24 cellular contexts compared by ENCODE assay signal in the genomic region with DNA sequence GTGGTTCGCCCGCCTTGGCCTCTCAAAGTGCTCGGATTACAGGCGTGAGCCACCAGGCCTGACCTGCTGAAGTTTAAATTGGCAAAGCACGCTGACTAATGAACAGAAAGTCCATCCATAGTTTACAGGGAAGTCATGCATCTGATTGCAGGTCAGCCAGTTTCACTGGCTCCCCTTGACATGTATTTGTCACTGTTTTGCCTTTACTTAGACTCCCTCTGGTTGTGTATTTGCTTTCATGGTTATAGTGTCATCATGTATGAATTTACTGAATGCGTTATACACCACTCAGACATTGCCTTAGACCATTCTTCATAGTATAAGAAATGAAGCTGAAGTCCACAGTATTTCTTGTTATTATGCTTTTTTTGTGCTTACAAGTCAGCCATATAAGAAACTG. TPM values are rescaled to one million over a fixed set of nuclear protein-coding genes. Genes with fewer than 3 reads are reported as not detected.
A peak's percentile ranks its signal among the peaks of the same experiment; 100 is the strongest.
DNase-seq lines count a peak whose midpoint lies in the region; ATAC-seq, FAIRE-seq and TF ChIP-seq lines count a peak whose summit lies in the region.
"Had no signal": no experiment of that assay in that cellular context is flagged by ENCODE, and none has a peak within 500 bp of the region (broad histone marks: within the 10 kb centered on the region; RNA-seq: fewer than 3 reads in every experiment).

No MANE protein-coding gene starts in this region.

- CTCF ChIA-PET in IMR-90 (lab: Yijun Ruan, JAX), result no interaction called here
- CTCF ChIA-PET in CD4-positive, alpha-beta T cell (lab: Charles Lee), result no interaction called here

- POLR2A ChIA-PET in IMR-90 (lab: Charles Lee; ENCODE audit: unreplicated experiment), result no interaction called here
- POLR2A ChIA-PET in CD4-positive, alpha-beta T cell (lab: Charles Lee), result no interaction called here

- H3K27ac ChIP-seq in IMR-90 (ENCODE audit: insufficient read depth, low read length) (no peak overlapping the region), trophoblast cell (ENCODE audit: low read depth, low read length) (no peak overlapping the region), right atrium auricular region (no peak overlapping the region)
- no peak overlapping the region for H3K27ac ChIP-seq in CD4-positive, alpha-beta T cell (ENCODE audit: low read depth, low read length)
- H3K27ac ChIP-seq: HL-60, Peyer's patch, SJSA1 had no signal

- H3K4me1 Mint-ChIP-seq in activated T-helper 17 cell treated with anti-CD3 and anti-CD28 coated beads, Interleukin-2, amount 50 U/mL, for 72 hours, result no peaks in the 10 kb centered on the region
- no peaks in the 10 kb centered on the region for H3K4me1 Mint-ChIP-seq in CD4-positive, alpha-beta T cell (ENCODE audit: low read depth)
- H3K4me1 Mint-ChIP-seq: CD8-positive, alpha-beta memory T cell had no signal

- no peak overlapping the region for H3K9ac ChIP-seq in IMR-90 (ENCODE audit: low read depth, low read length)
- H3K9ac ChIP-seq in trophoblast cell (ENCODE audit: low read length), result no peak overlapping the region

- H3K4me3 ChIP-seq in IMR-90 (ENCODE audit: insufficient read depth, low read depth, low read length) (no peak overlapping the region), bronchial epithelial cell (ENCODE audit: low read depth, low read length) (no peak overlapping the region), trophoblast cell (ENCODE audit: low read depth, low read length) (no peak overlapping the region), right atrium auricular region (no peak overlapping the region)
- H3K4me3 ChIP-seq: Peyer's patch, SJSA1 had no signal

- intact Hi-C loops in IMR-90 (cut with micrococcal nuclease), result no loop called here
- intact Hi-C loops in CD4-positive, alpha-beta T cell (cut with DNase I, micrococcal nuclease), result no loop called here

- BruUV-seq in IMR-90 (replicated peaks; lab: Mats Ljungman, UMichigan), result no TSS peak

- H3K79me2 ChIP-seq in trophoblast cell (ENCODE audit: control insufficient read depth, insufficient read depth, low read length, poor library complexity), result no peaks in the 10 kb centered on the region

- H2BK15ac ChIP-seq in IMR-90 (ENCODE audit: low read depth, low read length), result no peak overlapping the region

- dilution Hi-C loops in IMR-90 (cut with HindIII; ENCODE audit: low sequenced_read_pairs, unreplicated experiment), result no loop called here

- no peaks in the 10 kb centered on the region for H3K36me3 Mint-ChIP-seq in activated T-helper 17 cell treated with anti-CD3 and anti-CD28 coated beads, Interleukin-2, amount 50 U/mL, for 72 hours (ENCODE audit: low read depth)
- no peaks in the 10 kb centered on the region for H3K36me3 Mint-ChIP-seq in CD4-positive, alpha-beta T cell (ENCODE audit: low read depth)
- H3K36me3 Mint-ChIP-seq: CD8-positive, alpha-beta memory T cell had no signal

- TF ChIP-seq POLR2A in IMR-90 (IDR thresholded peaks at IDR 0.05; ENCODE audit: low read depth, low read length), result no peak

- H3K23ac ChIP-seq in IMR-90 (ENCODE audit: low read depth, low read length) (no peak overlapping the region), trophoblast cell (ENCODE audit: low read length) (no peak overlapping the region)

- H3K9me3 Mint-ChIP-seq in activated T-helper 17 cell treated with anti-CD3 and anti-CD28 coated beads, Interleukin-2, amount 50 U/mL, for 72 hours, result no peaks in the 10 kb centered on the region
- no peaks in the 10 kb centered on the region for H3K9me3 Mint-ChIP-seq in CD4-positive, alpha-beta T cell

- H3K27me3 Mint-ChIP-seq in activated T-helper 17 cell treated with anti-CD3 and anti-CD28 coated beads, Interleukin-2, amount 50 U/mL, for 72 hours, result no peaks in the 10 kb centered on the region
- no peaks in the 10 kb centered on the region for H3K27me3 Mint-ChIP-seq in CD4-positive, alpha-beta T cell

- H2AK9ac ChIP-seq in IMR-90 (replicated peaks; ENCODE audit: low read depth, low read length, poor library complexity), result no peak overlapping the region

- H2BK12ac ChIP-seq in trophoblast cell (ENCODE audit: low read length), result no peak overlapping the region

- no peak overlapping the region for H4K12ac ChIP-seq in trophoblast cell (ENCODE audit: low read depth, low read length)

- H3K27me3 ChIP-seq in IMR-90 (ENCODE audit: control insufficient read depth, insufficient read depth, low read length) (no peaks in the 10 kb centered on the region), bronchial epithelial cell (ENCODE audit: control insufficient read depth, insufficient read depth, low read length) (no peaks in the 10 kb centered on the region), trophoblast cell (ENCODE audit: insufficient read depth, low read length) (no peaks in the 10 kb centered on the region), right atrium auricular region (no peaks in the 10 kb centered on the region)
- no peaks in the 10 kb centered on the region for H3K27me3 ChIP-seq in CD4-positive, alpha-beta T cell (ENCODE audit: control insufficient read depth, insufficient read depth, low read length)
- H3K27me3 ChIP-seq: Peyer's patch, SJSA1 had no signal

- no peak overlapping the region for H3K56ac ChIP-seq in IMR-90 (ENCODE audit: extremely low read depth, insufficient read depth, low read length)

- no peak for FAIRE-seq in bronchial epithelial cell (lab: Jason Lieb, UNC)
- FAIRE-seq: H54, HepG2 had no signal

- no peak overlapping the region for H4K5ac ChIP-seq in IMR-90 (ENCODE audit: low read depth, low read length)

- no peak overlapping the region for H2BK20ac ChIP-seq in IMR-90 (ENCODE audit: low read depth, low read length)

- TF ChIP-seq CTCF in IMR-90 (conservative IDR thresholded peaks at IDR 0.05; ENCODE audit: low read depth, low read length), result no peak
- no peak for TF ChIP-seq CTCF in bronchial epithelial cell (IDR thresholded peaks at IDR 0.05; ENCODE audit: insufficient read depth, low read length, severe bottlenecking)
- TF ChIP-seq CTCF in right atrium auricular region (IDR thresholded peaks at IDR 0.05), result no peak
- no peak for TF ChIP-seq CTCF in CD4-positive, alpha-beta T cell (IDR thresholded peaks at IDR 0.05)

- H2BK120ac ChIP-seq in IMR-90 (ENCODE audit: low read depth, low read length) (no peak overlapping the region), trophoblast cell (ENCODE audit: insufficient read depth, low read length, poor library complexity) (no peak overlapping the region)

- H2AK5ac ChIP-seq in IMR-90 (ENCODE audit: low read depth, low read length) (no peak overlapping the region), trophoblast cell (ENCODE audit: low read length) (no peak overlapping the region)

- DNase-seq in IMR-90 (peak; percentile 13), bronchial epithelial cell (ENCODE audit: low read depth) (peak; percentile 19), trophoblast cell (peak; percentile 90 to 94), right atrium auricular region (ENCODE audit: low spot score) (no peak)
- DNase-seq in stimulated activated CD4-positive, alpha-beta T cell treated with anti-CD3 and anti-CD28 coated beads, Interleukin-4, amount 100 ng/mL, for 24 hours, result no peak
- DNase-seq in CD4-positive, alpha-beta T cell, result no peak
- DNase-seq: ACHN; AML-193; C1 segment of cervical spinal cord; Calu3; CD8-positive, alpha-beta memory T cell; GDM1; KBM-7; NCI-H1105 treated with DMSO at 0.1 percent for 48 hours; NCI-H2029 treated with DMSO at 0.1 percent for 48 hours; NCI-H226; NCI-H510A treated with DMSO at 0.1 percent for 48 hours; NCI-H748 treated with DMSO at 0.1 percent for 48 hours; Peyer's patch had no signal

- peak; percentile 57 for ATAC-seq in IMR-90 (ENCODE audit: low read depth)
- ATAC-seq in activated T-helper 17 cell treated with anti-CD3 and anti-CD28 coated beads, Interleukin-2, amount 50 U/mL, for 72 hours (replicated peaks), result no peak
- no peak for ATAC-seq in CD4-positive, alpha-beta T cell (ENCODE audit: poor library complexity)
- ATAC-seq: HepG2 had no signal

- no peak overlapping the region for H4K8ac ChIP-seq in IMR-90 (ENCODE audit: low read depth in 2 of 2, low read length in 2 of 2)
- H4K8ac ChIP-seq in trophoblast cell (ENCODE audit: low read depth, low read length), result no peak overlapping the region

- H3K9me3 ChIP-seq in IMR-90 (ENCODE audit: control insufficient read depth, insufficient read depth, low read length), result no peaks in the 10 kb centered on the region
- no peaks in the 10 kb centered on the region for H3K9me3 ChIP-seq in trophoblast cell (ENCODE audit: insufficient read depth, low read depth, low read length)
- peaks cover 0 to 8% of the 10 kb centered on the region in 2 donors for H3K9me3 ChIP-seq in right atrium auricular region
- H3K9me3 ChIP-seq in CD4-positive, alpha-beta T cell (ENCODE audit: control insufficient read depth, low read length), result no peaks in the 10 kb centered on the region
- H3K9me3 ChIP-seq: Peyer's patch had no signal

- in situ Hi-C loops in IMR-90 (cut with MboI; ENCODE audit: low sequenced_read_pairs), result no loop called here

- H3K36me3 ChIP-seq in IMR-90 (ENCODE audit: control insufficient read depth, insufficient read depth, low read length), result no peaks in the 10 kb centered on the region
- H3K36me3 ChIP-seq in bronchial epithelial cell (ENCODE audit: control insufficient read depth, insufficient read depth, low read length), result no peaks in the 10 kb centered on the region
- no peaks in the 10 kb centered on the region for H3K36me3 ChIP-seq in trophoblast cell (ENCODE audit: control insufficient read depth in 1 of 2, insufficient read depth in 2 of 2, low read length in 2 of 2)
- H3K36me3 ChIP-seq in right atrium auricular region, result no peaks in the 10 kb centered on the region
- H3K36me3 ChIP-seq: Peyer's patch, SJSA1 had no signal

- H2AFZ ChIP-seq in IMR-90 (replicated peaks; ENCODE audit: low read length, poor library complexity) (no peak overlapping the region), trophoblast cell (ENCODE audit: insufficient read depth, low read length, poor library complexity) (no peak overlapping the region)

- H3K9me1 ChIP-seq in IMR-90 (ENCODE audit: insufficient read depth, low read length), result no peaks in the 10 kb centered on the region

- no peak overlapping the region for H3K4ac ChIP-seq in IMR-90 (ENCODE audit: low read depth, low read length)
- no peak overlapping the region for H3K4ac ChIP-seq in trophoblast cell (ENCODE audit: low read depth, low read length)

- H3K14ac ChIP-seq in IMR-90 (replicated peaks; ENCODE audit: low read depth, low read length) (no peak overlapping the region), trophoblast cell (ENCODE audit: low read length) (no peak overlapping the region)

- H3K4me1 ChIP-seq in IMR-90 (ENCODE audit: control insufficient read depth, insufficient read depth, low read length) (no peaks in the 10 kb centered on the region), trophoblast cell (ENCODE audit: control insufficient read depth in 1 of 2, insufficient read depth in 2 of 2, low read length in 2 of 2) (no peaks in the 10 kb centered on the region), right atrium auricular region (no peaks in the 10 kb centered on the region)
- H3K4me1 ChIP-seq: Peyer's patch, SJSA1 had no signal

- no peak for TF ChIP-seq RAD21 in IMR-90 (IDR thresholded peaks at IDR 0.05; ENCODE audit: low read length)

- H3K4me2 ChIP-seq in IMR-90 (ENCODE audit: low read depth, low read length) (no peak overlapping the region), trophoblast cell (ENCODE audit: low read length) (no peak overlapping the region)

- H3K18ac ChIP-seq in IMR-90 (ENCODE audit: low read depth, low read length) (no peak overlapping the region), trophoblast cell (ENCODE audit: low read length) (no peak overlapping the region)

- H2BK5ac ChIP-seq in IMR-90 (ENCODE audit: low read depth, low read length, poor library complexity, severe bottlenecking), result no peak overlapping the region
- H2BK5ac ChIP-seq in trophoblast cell (ENCODE audit: low read depth, low read length, poor library complexity), result no peak overlapping the region

- H4K91ac ChIP-seq in IMR-90 (ENCODE audit: insufficient read depth, low read depth, low read length), result no peak overlapping the region
- no peak overlapping the region for H4K91ac ChIP-seq in trophoblast cell (ENCODE audit: low read depth, low read length)

- no peak overlapping the region for H3K4me3 Mint-ChIP-seq in activated T-helper 17 cell treated with anti-CD3 and anti-CD28 coated beads, Interleukin-2, amount 50 U/mL, for 72 hours
- H3K4me3 Mint-ChIP-seq in CD4-positive, alpha-beta T cell, result no peak overlapping the region
- H3K4me3 Mint-ChIP-seq: CD8-positive, alpha-beta memory T cell had no signal

- WGBS in IMR-90 (ENCODE audit: extremely low coverage in 2 of 2, insufficient read length in 1 of 2), 2 experiments, result 94% methylated on average over 2 of the region's 6 CpGs; no CpG with 5 or more reads in 1 of the 2 experiments
- no CpG with 5 or more reads among the region's 6 CpGs for WGBS in trophoblast cell (ENCODE audit: extremely low coverage, insufficient coverage, insufficient read length)

- H3K27ac Mint-ChIP-seq in activated T-helper 17 cell treated with anti-CD3 and anti-CD28 coated beads, Interleukin-2, amount 50 U/mL, for 72 hours, result no peak overlapping the region
- H3K27ac Mint-ChIP-seq in CD4-positive, alpha-beta T cell, result no peak overlapping the region

- H3K79me1 ChIP-seq in IMR-90 (ENCODE audit: low read depth in 1 of 2, low read length in 2 of 2), result no peaks in the 10 kb centered on the region
- H3K79me1 ChIP-seq in trophoblast cell (ENCODE audit: low read length), result no peaks in the 10 kb centered on the region

- H4K20me1 ChIP-seq in IMR-90 (ENCODE audit: insufficient read depth, low read length), result no peaks in the 10 kb centered on the region

RNA-seq across cellular contexts. Expression of a gene that starts 52.1 kb away (rescaled TPM):
- total RNA-seq in IMR-90 (2012; rRNA removed) (22.8 and 30.6 TPM in 2 replicates), bronchial epithelial cell (13.1 and 22.4 TPM in 2 replicates), right atrium auricular region (10 to 100 TPM; 33.1 to 39.7 TPM)
- 8.5 and 9.4 TPM in 2 replicates for polyA plus RNA-seq in IMR-90 (2012; rRNA removed)
- polyA plus RNA-seq in IMR-90 (2012; cell fraction: cytosol; rRNA removed), result 2.5 and 2.8 TPM in 2 replicates
- 5.6 and 9.8 TPM in 2 replicates for polyA plus RNA-seq in IMR-90 (2012; cell fraction: nucleus; rRNA removed; ENCODE audit: low replicate concordance)
- polyA plus RNA-seq in trophoblast cell (2013), result 39.5 and 42.7 TPM in 2 replicates
- total RNA-seq in activated T-helper 17 cell treated with anti-CD3 and anti-CD28 coated beads, Interleukin-2, amount 50 U/mL, for 72 hours, result 100 to 1,000 TPM in 1 of 2 donors, 10 to 100 TPM in 1; 72.8 to 122 TPM
- 100 to 1,000 TPM; 134 to 143 TPM for total RNA-seq in CD4-positive, alpha-beta T cell

Comparison
In these comparisons a context has a peak if more than half of its experiments do, and no peak if none do; other contexts are left out.
1. DNase-seq: peak in IMR-90 (single experiment), bronchial epithelial cell (single experiment) and trophoblast cell (2 of 2); none in right atrium auricular region (single experiment), stimulated activated CD4-positive, alpha-beta T cell treated with anti-CD3 and anti-CD28 coated beads, Interleukin-4, amount 100 ng/mL, for 24 hours (single experiment) and CD4-positive, alpha-beta T cell (0 of 10).